In genomic region chr11:65919151-65920034, GRCh38 we compare ENCODE assay signal across 8 cellular contexts. TPM values are rescaled to one million over a fixed set of nuclear protein-coding genes. Genes with fewer than 3 reads are reported as not detected.
DNase-seq lines count a peak whose midpoint lies in the region; ATAC-seq and TF ChIP-seq lines count a peak whose summit lies in the region.

Gene DRAP1, plus strand, starts transcription at chr11:65919426. Its CDS starts 76 bp downstream, at chr11:65919502.

- no peaks in the 10 kb centered on the region for H3K9me3 ChIP-seq in mucosa of rectum (ENCODE audit: control insufficient read depth in 2 of 2, low read length in 2 of 2)

- peaks cover 56% of the 10 kb centered on the region for H3K4me1 Mint-ChIP-seq in activated T-cell treated with anti-CD3 and anti-CD28 coated beads, Interleukin-2, amount 50 U/mL, for 24 hours (ENCODE audit: low read depth)

- peaks cover 8 to 10% of the 10 kb centered on the region in 2 donors for H3K36me3 ChIP-seq in mucosa of rectum (ENCODE audit: control insufficient read depth in 2 of 2, insufficient read depth in 2 of 2, low read length in 2 of 2)

- H3K27me3 ChIP-seq in mucosa of rectum (ENCODE audit: control insufficient read depth in 2 of 2, insufficient read depth in 2 of 2, low read length in 2 of 2) = no peaks in the 10 kb centered on the region

- peak; percentile 33 for TF ChIP-seq POLR2A in erythroblast (IDR thresholded peaks at IDR 0.05; ENCODE audit: low read length)

- peak within 1 kb of the TSS; percentile 93 for H3K4me3 Mint-ChIP-seq in activated T-cell treated with anti-CD3 and anti-CD28 coated beads, Interleukin-2, amount 50 U/mL, for 24 hours

- H3K27ac ChIP-seq in mucosa of rectum (ENCODE audit: low read depth in 2 of 2, low read length in 2 of 2) = peak within 1 kb of the TSS; percentile 82 to 85

- H3K4me3 ChIP-seq in mucosa of rectum (ENCODE audit: low read length in 2 of 2) = peak within 1 kb of the TSS; percentile 79 to 91

- peaks cover 34 to 35% of the 10 kb centered on the region in 2 donors for H3K4me1 ChIP-seq in mucosa of rectum (ENCODE audit: control insufficient read depth in 2 of 2, insufficient read depth in 2 of 2, low read length in 2 of 2)

- peaks cover 44% of the 10 kb centered on the region for H3K36me3 Mint-ChIP-seq in activated T-cell treated with anti-CD3 and anti-CD28 coated beads, Interleukin-2, amount 50 U/mL, for 24 hours (ENCODE audit: low read depth)

- H3K9me3 Mint-ChIP-seq in activated T-cell treated with anti-CD3 and anti-CD28 coated beads, Interleukin-2, amount 50 U/mL, for 24 hours = no peaks in the 10 kb centered on the region

- no peaks in the 10 kb centered on the region for H3K27me3 Mint-ChIP-seq in activated T-cell treated with anti-CD3 and anti-CD28 coated beads, Interleukin-2, amount 50 U/mL, for 24 hours

- ATAC-seq in GM21723 (IDR thresholded peaks at IDR 0.05; ENCODE audit: unreplicated experiment) = peak; percentile 81

- H3K27ac Mint-ChIP-seq in activated T-cell treated with anti-CD3 and anti-CD28 coated beads, Interleukin-2, amount 50 U/mL, for 24 hours = peak within 1 kb of the TSS; percentile 93

- peak within 1 kb of the TSS; percentile 92 for H3K9ac ChIP-seq in mucosa of rectum (ENCODE audit: low read depth in 1 of 2, low read length in 2 of 2)

- DNase-seq in DMS114 treated with DMSO at 0.1 percent for 48 hours (lab: John Stamatoyannopoulos, UW; ENCODE audit: unreplicated experiment) (peak; percentile 94), KG1 (lab: John Stamatoyannopoulos, UW) (peak; percentile 96), erythroblast (lab: John Stamatoyannopoulos, UW) (peak; percentile 99 to 100)
- peak; percentile 99 for DNase-seq in activated T-cell treated with anti-CD3 and anti-CD28 coated beads, Interleukin-2, amount 50 U/mL, for 24 hours
- peak; percentile 97 to 99 for DNase-seq in stimulated activated CD8-positive, alpha-beta memory T cell treated with anti-CD3 and anti-CD28 coated beads, Interleukin-4, amount 100 ng/mL, for 4 hours (ENCODE audit: low read depth in 2 of 2, low spot score in 1 of 2)

TF ChIP-seq in PFSK-1, 5 proteins besides CTCF, POLR2A, EP300 and RAD21:
- TF ChIP-seq TAF1 (IDR thresholded peaks at IDR 0.05; ENCODE audit: borderline replicate concordance, insufficient read depth, low read length) = peak; percentile 80
- no peak for TF ChIP-seq FOXP2 (optimal IDR thresholded peaks at IDR 0.05; ENCODE audit: borderline replicate concordance, extremely low read depth, extremely low read length, insufficient read depth)
- peak in 1 of 2 experiments; percentile 34; a peak in 1 of 4 replicates for TF ChIP-seq REST (IDR thresholded peaks at IDR 0.05; ENCODE audit: insufficient read depth in 1 of 2, low read depth in 2 of 2, low read length in 2 of 2)
- TF ChIP-seq SIN3A (IDR thresholded peaks at IDR 0.05; ENCODE audit: borderline replicate concordance, insufficient read depth, low read length) = peak; percentile 92; the same call in 1 of the 2 replicates
- TF ChIP-seq POLR2AphosphoS5 (IDR thresholded peaks at IDR 0.05; ENCODE audit: low read depth, low read length) = no peak

RNA-seq across cellular contexts. Expression of gene DRAP1, which starts in this region (rescaled TPM):
- 347 TPM for polyA plus RNA-seq in PFSK-1 (2012; ENCODE audit: insufficient read length, low read depth)

Comparison
In these comparisons a context has a peak if more than half of its experiments do, and no peak if none do; other contexts are left out.
1. Peak in every context shown above with its lines: DNase-seq, ATAC-seq, H3K4me3 ChIP-seq and H3K27ac ChIP-seq.